34 cellular contexts compared by ENCODE assay signal in the genomic region with DNA sequence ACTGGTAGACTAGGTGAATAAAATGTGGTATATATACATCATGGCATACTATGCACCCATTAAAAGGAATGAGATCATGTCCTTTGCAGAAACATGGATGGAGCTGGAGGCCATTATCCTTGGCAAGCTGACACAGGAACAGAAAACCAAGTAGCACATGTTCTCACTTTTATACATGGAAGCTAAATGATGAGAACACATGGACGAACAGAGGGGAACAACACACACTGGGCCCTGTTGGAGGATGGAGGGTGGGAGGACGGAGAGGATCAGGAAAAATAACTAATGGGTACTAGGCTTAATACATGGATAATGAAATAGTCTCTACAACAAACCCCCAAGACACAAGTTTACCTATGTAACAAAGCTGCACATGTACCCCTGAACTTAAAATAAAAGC.
"Had no signal": no experiment of that assay in that cellular context is flagged by ENCODE, and none has a peak within 500 bp of the region (broad histone marks: within the 10 kb centered on the region; RNA-seq: fewer than 3 reads in every experiment).

No MANE protein-coding gene starts in this region.

- H3K9me3 ChIP-seq: adrenal gland, ascending aorta, body of pancreas, breast epithelium had no signal

- H3K4me1 ChIP-seq: adrenal gland, ascending aorta, body of pancreas, breast epithelium had no signal

- DNase-seq: activated effector memory CD4-positive, alpha-beta T cell treated with anti-CD3 and anti-CD28 coated beads, Interleukin-2, amount 50 U/mL, for 16 hours; activated effector memory CD4-positive, alpha-beta T cell treated with Interleukin-2 at 50 U/mL for 16 hours; activated gamma-delta T cell; activated gamma-delta T cell treated with Interleukin-2 at 50 U/mL for 16 hours; activated naive CD4-positive, alpha-beta T cell; activated naive CD4-positive, alpha-beta T cell treated with anti-CD3 and anti-CD28 coated beads for 36 hours; activated naive CD4-positive, alpha-beta T cell treated with anti-CD3 and anti-CD28 coated beads, Interleukin-2, amount 10 ng/mL, durations not matched to agents 7 days and 5 days; activated naive CD4-positive, alpha-beta T cell treated with anti-CD3 and anti-CD28 coated beads, Interleukin-2, amount 50 U/mL, for 16 hours; activated naive CD4-positive, alpha-beta T cell treated with Interleukin-2 at 50 U/mL for 16 hours; activated naive CD8-positive, alpha-beta T cell treated with anti-CD3 and anti-CD28 coated beads for 36 hours; activated naive CD8-positive, alpha-beta T cell treated with anti-CD3 and anti-CD28 coated beads, Interleukin-2, amount 10 ng/mL, durations not matched to agents 7 days and 5 days; activated naive CD8-positive, alpha-beta T cell treated with anti-CD3 and anti-CD28 coated beads, Interleukin-2, amount 50 U/mL, for 24 hours; activated T-cell treated with anti-CD3 and anti-CD28 coated beads, Interleukin-2, amount 50 U/mL, for 1 hour; activated T-cell treated with anti-CD3 and anti-CD28 coated beads, Interleukin-2, amount 50 U/mL, for 24 hours; activated T-cell treated with anti-CD3 and anti-CD28 coated beads, Interleukin-2, amount 50 U/mL, for 4 hours; activated T-cell treated with anti-CD3 and anti-CD28 coated beads, Interleukin-2, amount 50 U/mL, for 48 hours; activated T-cell treated with anti-CD3 and anti-CD28 coated beads, Interleukin-2, amount 50 U/mL, for 72 hours; adrenal gland; amniotic stem cell; amygdala; anterior cingulate cortex; aorta; body of pancreas; brain microvascular endothelial cell; caudate nucleus; central memory CD4-positive, alpha-beta T cell; cerebellar nuclear complex had no signal

- H3K36me3 ChIP-seq: adrenal gland, ascending aorta, brain microvascular endothelial cell, breast epithelium, cardiac muscle cell had no signal

- H3K4me3 ChIP-seq: adrenal gland, ascending aorta, body of pancreas, breast epithelium, cardiac muscle cell had no signal

- H3K27me3 ChIP-seq: adrenal gland, ascending aorta, body of pancreas, brain microvascular endothelial cell, breast epithelium, cardiac muscle cell had no signal

- H3K27ac ChIP-seq: adrenal gland, ascending aorta, body of pancreas, brain microvascular endothelial cell, breast epithelium, cardiac muscle cell had no signal

- FAIRE-seq: astrocyte, bronchial epithelial cell had no signal

- ATAC-seq: activated naive CD4-positive, alpha-beta T cell treated with anti-CD3 and anti-CD28 coated beads, Interleukin-2, amount 50 U/mL, for 72 hours; activated naive CD8-positive, alpha-beta T cell treated with anti-CD3 and anti-CD28 coated beads, Interleukin-2, amount 50 U/mL, for 24 hours; activated T-cell treated with anti-CD3 and anti-CD28 coated beads, Interleukin-2, amount 50 U/mL, for 4 hours; activated T-cell treated with anti-CD3 and anti-CD28 coated beads, Interleukin-2, amount 50 U/mL, for 72 hours; activated T-helper 17 cell treated with anti-CD3 and anti-CD28 coated beads, Interleukin-2, amount 50 U/mL, for 72 hours; body of pancreas had no signal
